In the genomic region with DNA sequence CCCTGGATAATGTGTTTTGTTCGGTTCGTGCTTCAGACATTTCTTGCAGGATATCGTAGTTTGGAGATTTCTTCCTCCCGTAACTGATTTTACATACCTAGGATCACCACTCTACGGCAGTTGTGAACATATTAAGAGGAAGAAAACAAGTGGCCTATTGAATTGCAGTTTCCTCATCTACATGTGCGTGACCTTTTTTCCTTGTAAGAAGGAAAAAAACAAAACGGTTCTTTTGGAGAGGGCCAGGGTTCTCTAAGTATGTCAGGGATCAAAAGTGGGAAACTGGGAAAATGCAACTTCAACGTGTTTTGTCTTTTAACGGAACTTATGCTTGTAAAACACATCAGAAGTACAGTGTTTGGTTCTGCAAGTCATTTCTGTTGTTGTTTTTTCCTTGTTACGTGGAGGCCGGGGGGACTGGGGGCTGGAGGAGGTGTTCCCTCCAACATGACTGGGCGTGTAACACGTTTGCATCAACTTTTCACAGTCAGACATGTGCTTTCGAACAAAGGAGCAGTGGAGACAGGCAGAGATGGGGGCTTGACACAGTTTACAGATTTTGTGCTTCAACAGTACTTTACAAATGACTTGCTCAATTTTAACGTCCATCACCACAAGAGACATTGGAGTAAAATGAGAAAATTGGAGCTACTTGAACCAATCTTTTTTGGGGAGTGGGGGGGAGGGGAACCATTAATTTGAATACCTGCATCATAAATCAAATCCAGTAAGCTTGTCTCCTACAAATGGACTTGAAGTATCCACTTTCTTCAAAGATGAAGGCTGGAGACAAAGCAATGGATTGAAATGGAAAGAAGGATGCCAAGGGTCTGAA, we compare ENCODE assay signal across 8 cellular contexts. TPM values are rescaled to one million over a fixed set of nuclear protein-coding genes. Genes with fewer than 3 reads are reported as not detected.
A peak's percentile ranks its signal among the peaks of the same experiment; 100 is the strongest.
DNase-seq lines count a peak whose midpoint lies in the region; ATAC-seq and TF ChIP-seq lines count a peak whose summit lies in the region.

No MANE protein-coding gene starts in this region.

- intact Hi-C loops in dorsolateral prefrontal cortex (cut with DNase I), result loop anchor here (5.0 to 10.0 kb wide), 3 partner anchors 32 to 252 kb away; a partner anchor contains a TSS

- H3K27ac ChIP-seq in WERI-Rb-1 (no peak overlapping the region), dorsolateral prefrontal cortex (peak overlapping the region; percentile 98 to 100 (median 100)), muscle layer of colon (ENCODE audit: low read depth, low read length) (peak overlapping the region; percentile 100), thoracic aorta (peak overlapping the region; percentile 100)

- peaks cover 36% of the 10 kb centered on the region for H3K36me3 ChIP-seq in WERI-Rb-1
- peaks cover 5% of the 10 kb centered on the region for H3K36me3 ChIP-seq in muscle layer of colon (ENCODE audit: insufficient read depth, low read length)
- no peaks in the 10 kb centered on the region for H3K36me3 ChIP-seq in thoracic aorta

- peaks cover 65% of the 10 kb centered on the region for H3K4me1 Mint-ChIP-seq in HFFc6 (ENCODE audit: low read depth)

- peaks cover 3% of the 10 kb centered on the region for H3K27me3 Mint-ChIP-seq in HFFc6 (ENCODE audit: insufficient read depth)

- peaks cover 29% of the 10 kb centered on the region for H3K36me3 Mint-ChIP-seq in HFFc6 (ENCODE audit: low read depth)

- DNase-seq in AG09309 (ENCODE audit: low read depth), result no peak
- peak; percentile 44 for DNase-seq in HFFc6
- no peak for DNase-seq in WERI-Rb-1
- DNase-seq in dorsolateral prefrontal cortex, result no peak
- no peak for DNase-seq in thoracic aorta (ENCODE audit: low spot score)

- H3K9me3 Mint-ChIP-seq in HFFc6, result no peaks in the 10 kb centered on the region

- H3K4me3 ChIP-seq in AG09309 (ENCODE audit: control insufficient read depth, low read depth, low read length), result peak overlapping the region; percentile 86
- peak overlapping the region; percentile 97 for H3K4me3 ChIP-seq in WERI-Rb-1 (ENCODE audit: low read depth, low read length)
- H3K4me3 ChIP-seq in dorsolateral prefrontal cortex, result peak overlapping the region; percentile 62 to 99 (median 92)
- H3K4me3 ChIP-seq in muscle layer of colon (ENCODE audit: low read depth in 1 of 2, low read length in 2 of 2), result peak overlapping the region; percentile 84
- H3K4me3 ChIP-seq in thoracic aorta, result peak overlapping the region; percentile 98

- H3K9me3 ChIP-seq in WERI-Rb-1 (ENCODE audit: severe bottlenecking) (no peaks in the 10 kb centered on the region), muscle layer of colon (ENCODE audit: low read length) (no peaks in the 10 kb centered on the region), thoracic aorta (no peaks in the 10 kb centered on the region)

- H3K4me3 Mint-ChIP-seq in HFFc6, result peak overlapping the region; percentile 98

- TF ChIP-seq CTCF in AG09309 (IDR thresholded peaks at IDR 0.05; ENCODE audit: control insufficient read depth, insufficient read depth, low read depth, low read length, missing control alignments) (no peak), HFFc6 (IDR thresholded peaks at IDR 0.05) (no peak), WERI-Rb-1 (IDR thresholded peaks at IDR 0.05; ENCODE audit: low read depth, low read length) (no peak), dorsolateral prefrontal cortex (IDR thresholded peaks at IDR 0.05 in 54 of 56, conservative IDR thresholded peaks at IDR 0.05 in 2 of 56; ENCODE audit: low read depth in 1 of 56, partially characterized antibody in 56 of 56) (no peak), thoracic aorta (IDR thresholded peaks at IDR 0.05) (no peak)

- H3K27me3 ChIP-seq in WERI-Rb-1 (ENCODE audit: insufficient read depth, low read depth, severe bottlenecking) (no peaks in the 10 kb centered on the region), dorsolateral prefrontal cortex (no peaks in the 10 kb centered on the region), muscle layer of colon (ENCODE audit: control insufficient read depth in 1 of 2, insufficient read depth in 2 of 2, low read length in 2 of 2) (no peaks in the 10 kb centered on the region), thoracic aorta (replicated peaks; ENCODE audit: insufficient read depth) (no peaks in the 10 kb centered on the region)

- H3K4me1 ChIP-seq in muscle layer of colon (ENCODE audit: insufficient read depth, low read length), result peaks cover 56% of the 10 kb centered on the region
- peaks cover 28 to 52% of the 10 kb centered on the region in 2 donors for H3K4me1 ChIP-seq in thoracic aorta (ENCODE audit: control insufficient read depth in 1 of 2, low read depth in 2 of 2)

- no peak for ATAC-seq in thoracic aorta (ENCODE audit: insufficient number of reproducible peaks, low FRiP score, low read depth)
- ATAC-seq in GM19395 (IDR thresholded peaks at IDR 0.05; ENCODE audit: unreplicated experiment), result no peak
- ATAC-seq in HG03095 (IDR thresholded peaks at IDR 0.05; ENCODE audit: unreplicated experiment), result no peak

- peak overlapping the region; percentile 99 for H3K9ac ChIP-seq in muscle layer of colon (ENCODE audit: low read length)

- peak overlapping the region; percentile 100 for H3K27ac Mint-ChIP-seq in HFFc6

RNA-seq across cellular contexts. Expression of a gene that starts 3.8 kb away (rescaled TPM):
- 10 to 100 TPM; 43.9 to 66.1 (median 55.2) TPM for total RNA-seq in HFFc6 (2021; fragmentation: NEBNext Ultra II Directional; extraction: Animal tissue kit (Norgen Biotek cat#: 25700))
- total RNA-seq in dorsolateral prefrontal cortex, result 10 to 100 TPM; 28.4 to 56.1 (median 40.3) TPM
- total RNA-seq in thoracic aorta, result 10 to 100 TPM; 21.9 to 26.0 TPM

RNA-seq across cellular contexts. Expression of a gene that starts 20.9 kb away (rescaled TPM):
- 100 to 1,000 TPM; 158 to 181 (median 175) TPM for total RNA-seq in HFFc6 (2021; fragmentation: NEBNext Ultra II Directional; extraction: Animal tissue kit (Norgen Biotek cat#: 25700))
- total RNA-seq in dorsolateral prefrontal cortex (100 to 1,000 TPM in 2 of 120 experiments, 10 to 100 TPM in 118; 50.2 to 109 (median 75.1) TPM), thoracic aorta (10 to 100 TPM; 39.3 to 50.8 TPM)
